ENCODE assay signal across 15 cellular contexts in the genomic region with DNA sequence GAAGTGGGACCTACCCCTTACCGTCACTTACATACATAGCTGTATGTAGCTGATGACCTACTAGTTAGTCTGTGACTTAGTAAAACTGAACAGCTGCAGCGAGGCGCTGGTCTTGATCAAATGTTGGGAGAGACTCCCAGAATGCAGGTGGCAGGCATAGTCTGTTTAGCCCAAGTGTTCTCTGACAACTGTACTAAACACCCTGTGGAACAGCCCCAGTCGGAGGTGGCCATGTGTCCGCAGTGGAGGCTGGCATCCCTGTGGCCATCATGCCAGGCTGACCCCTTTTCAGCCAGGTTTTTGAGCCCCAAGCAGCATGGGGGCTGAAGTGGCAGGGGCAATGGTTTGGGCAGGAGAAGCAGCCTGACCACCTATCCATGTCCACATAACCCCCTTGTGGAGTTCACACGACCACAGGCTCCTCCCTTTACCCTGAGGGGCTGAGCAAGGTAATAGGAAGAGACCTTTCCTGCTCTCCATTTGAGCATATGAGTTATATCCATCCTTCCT. TPM values are rescaled to one million over a fixed set of nuclear protein-coding genes. Genes with fewer than 3 reads are reported as not detected.
DNase-seq lines count a peak whose midpoint lies in the region; ATAC-seq and TF ChIP-seq lines count a peak whose summit lies in the region.
"Had no signal": no experiment of that assay in that cellular context is flagged by ENCODE, and none has a peak within 500 bp of the region (broad histone marks: within the 10 kb centered on the region; RNA-seq: fewer than 3 reads in every experiment).

No MANE protein-coding gene starts in this region.

- H3K36me3 ChIP-seq in heart right ventricle (no peaks in the 10 kb centered on the region), spleen (no peaks in the 10 kb centered on the region), upper lobe of right lung (no peaks in the 10 kb centered on the region), MG63 (no peaks in the 10 kb centered on the region)
- H3K36me3 ChIP-seq: BLaER1 treated with 17β-estradiol and CSF1 and Interleukin-3, amounts not matched to agents 10 nM and 100 nM; SJSA1 had no signal

- ATAC-seq in heart right ventricle = no peak
- no peak for ATAC-seq in upper lobe of right lung

- no peak overlapping the region for H3K4me3 ChIP-seq in heart right ventricle
- H3K4me3 ChIP-seq in spleen = no peak overlapping the region
- H3K4me3 ChIP-seq in upper lobe of right lung = no peak overlapping the region
- no peak overlapping the region for H3K4me3 ChIP-seq in MG63
- H3K4me3 ChIP-seq: BLaER1 treated with 17β-estradiol and CSF1 and Interleukin-3, amounts not matched to agents 10 nM and 100 nM; SJSA1 had no signal

- WGBS in heart right ventricle, 2 donors = 80 to 91% methylated on average over 6 of the region's 6 CpGs
- WGBS in spleen, 5 donors = 72 to 87% (median 82%) methylated on average over 6 of the region's 6 CpGs

- DNase-seq in cardiac septum (ENCODE audit: low spot score) (peak; percentile 14), heart right ventricle (no peak), islet precursor cell (peak; percentile 45), spleen (peak; percentile 64), upper lobe of right lung (no peak), MG63 (no peak), occipital lobe (lab: John Stamatoyannopoulos, UW) (no peak)
- DNase-seq: CD4-positive, alpha-beta T cell; KBM-7; NCI-H1105 treated with DMSO at 0.1 percent for 48 hours; NCI-H446 treated with DMSO at 0.1 percent for 48 hours; NCI-H526 treated with DMSO at 0.1 percent for 48 hours; Right ventricle myocardium superior had no signal

- intact Hi-C loops in cardiac septum (cut with DNase I) = no loop called here
- intact Hi-C loops in heart right ventricle (cut with DNase I) = no loop called here
- intact Hi-C loops in spleen (cut with DNase I; ENCODE audit: low total_unique reads) = no loop called here
- intact Hi-C loops in upper lobe of right lung (cut with DNase I) = no loop called here

- TF ChIP-seq CTCF in heart right ventricle (IDR thresholded peaks at IDR 0.05) = no peak
- no peak for TF ChIP-seq CTCF in spleen (IDR thresholded peaks at IDR 0.05 in 8 of 11, conservative IDR thresholded peaks at IDR 0.05 in 3 of 11)
- TF ChIP-seq CTCF in upper lobe of right lung (IDR thresholded peaks at IDR 0.05) = no peak

- H3K27ac ChIP-seq in heart right ventricle = no peak overlapping the region
- H3K27ac ChIP-seq in spleen = no peak overlapping the region
- no peak overlapping the region for H3K27ac ChIP-seq in upper lobe of right lung
- H3K27ac ChIP-seq: BLaER1 treated with 17β-estradiol and CSF1 and Interleukin-3, amounts not matched to agents 10 nM and 100 nM; SJSA1 had no signal

- H3K27me3 ChIP-seq in heart right ventricle (peaks cover 0 to 17% (median 4%) of the 10 kb centered on the region in 7 donors), spleen (replicated peaks in 1 of 7) (peaks cover 0 to 43% (median 7%) of the 10 kb centered on the region in 7 donors), upper lobe of right lung (peaks cover 14% of the 10 kb centered on the region), MG63 (peaks cover 8% of the 10 kb centered on the region)
- H3K27me3 ChIP-seq: BLaER1 treated with 17β-estradiol and CSF1 and Interleukin-3, amounts not matched to agents 10 nM and 100 nM had no signal

- no peak for TF ChIP-seq POLR2A in spleen (IDR thresholded peaks at IDR 0.05)

- H3K4me1 ChIP-seq in heart right ventricle (peaks cover 0 to 15% (median 0%) of the 10 kb centered on the region in 9 donors), spleen (no peaks in the 10 kb centered on the region), upper lobe of right lung (no peaks in the 10 kb centered on the region)
- H3K4me1 ChIP-seq: SJSA1 had no signal

- no peaks in the 10 kb centered on the region for H3K9me3 ChIP-seq in heart right ventricle
- no peaks in the 10 kb centered on the region for H3K9me3 ChIP-seq in spleen
- no peaks in the 10 kb centered on the region for H3K9me3 ChIP-seq in upper lobe of right lung
- no peaks in the 10 kb centered on the region for H3K9me3 ChIP-seq in MG63
- H3K9me3 ChIP-seq: BLaER1 treated with 17β-estradiol and CSF1 and Interleukin-3, amounts not matched to agents 10 nM and 100 nM; SJSA1 had no signal

RNA-seq across cellular contexts. Expression of a gene that starts 7.2 kb away (rescaled TPM):
- total RNA-seq in cardiac septum (2.9 TPM), heart right ventricle (1 to 10 TPM; 2.2 to 8.6 (median 3.6) TPM), spleen (1 to 10 TPM in 5 of 7 donors, under 1 TPM in 2; 0.72 to 6.6 (median 3.1) TPM), upper lobe of right lung (3.9 TPM), occipital lobe (226 TPM)
- polyA plus RNA-seq in heart right ventricle (under 1 TPM; 0.46 to 0.80 TPM), spleen (under 1 TPM; 0.05 to 0.38 (median 0.17) TPM)
- 0.66 and 3.9 TPM in 2 replicates for total RNA-seq in MG63 (2014; rRNA removed; shearing (Covaris generic); ENCODE audit: low replicate concordance)

Comparison
In these comparisons a context has a peak if more than half of its experiments do, and no peak if none do; other contexts are left out.
1. DNase-seq: peak in cardiac septum (single experiment), islet precursor cell (single experiment) and spleen (single experiment); none in heart right ventricle (0 of 2), upper lobe of right lung (single experiment), MG63 (single experiment) and occipital lobe (single experiment).
2. RNA of a gene that starts 7.2 kb away (total RNA-seq): 226 TPM in occipital lobe (single experiment); 3.9 TPM in upper lobe of right lung (single experiment), 2.2 to 8.6 TPM in heart right ventricle, 0.72 to 6.6 TPM in spleen, 2.9 TPM in cardiac septum (single experiment) and 0.66 to 3.9 TPM in MG63; every median in the first group is over 10 times any median in the second.